Comparison of ENCODE assay signal across 8 cellular contexts in genomic region chr11:3378426-3379423, GRCh38. TPM values are rescaled to one million over a fixed set of nuclear protein-coding genes. Genes with fewer than 3 reads are reported as not detected.
DNase-seq lines count a peak whose midpoint lies in the region; ATAC-seq, FAIRE-seq and TF ChIP-seq lines count a peak whose summit lies in the region.

ZNF195 (minus strand) TSS chr11:3379146; CDS start chr11:3379040, 106 bp downstream.

- POLR2A ChIA-PET in OCI-LY7 (lab: Charles Lee), result interaction anchor here (0.7 to 1.1 kb wide), 4 partner anchors 9 to 41 kb away, joined by 3 to 4 read pairs (median 3); no protein-coding TSS in a partner anchor

- TSS peak; percentile 68 for BruUV-seq in OCI-LY7 (replicated peaks; lab: Mats Ljungman, UMichigan)

- H3K9me3 ChIP-seq in OCI-LY7 (ENCODE audit: low read length) (peaks cover 35% of the 10 kb centered on the region), mononuclear cell (ENCODE audit: low read depth, low read length) (no peaks in the 10 kb centered on the region)

- H3K4me1 ChIP-seq in OCI-LY7 (ENCODE audit: insufficient read depth, low read length, poor library complexity, severe bottlenecking), result peaks cover 19% of the 10 kb centered on the region
- H3K4me1 ChIP-seq in mononuclear cell (ENCODE audit: insufficient read depth, low read length), result peaks cover 23% of the 10 kb centered on the region

- H3K4me2 ChIP-seq in OCI-LY7 (ENCODE audit: low read length), result peak within 1 kb of the TSS; percentile 79

- FAIRE-seq in D721Med (lab: Jason Lieb, UNC), result no peak

- CTCF ChIA-PET in OCI-LY7 (lab: Charles Lee; ENCODE audit: unreplicated experiment), result interaction anchor here (1.2 kb wide), 1 partner anchor 30 kb away, joined by 4 read pairs; no protein-coding TSS in a partner anchor

- peak within 1 kb of the TSS; percentile 47 for H3K27ac ChIP-seq in OCI-LY7 (ENCODE audit: low read depth, low read length, poor library complexity, severe bottlenecking)

- no peaks in the 10 kb centered on the region for H3K27me3 ChIP-seq in mononuclear cell (ENCODE audit: insufficient read depth, low read length)

- H3K4me3 ChIP-seq in OCI-LY7 (ENCODE audit: low read depth, low read length, poor library complexity, severe bottlenecking), result peak within 1 kb of the TSS; percentile 94
- peak within 1 kb of the TSS; percentile 96 for H3K4me3 ChIP-seq in mononuclear cell (ENCODE audit: low read length)

- peaks cover 41% of the 10 kb centered on the region for H3K36me3 ChIP-seq in OCI-LY7 (ENCODE audit: insufficient read depth, low read length)

- H3K79me2 ChIP-seq in OCI-LY7 (ENCODE audit: insufficient read depth, low read depth, low read length), result peaks cover 51% of the 10 kb centered on the region

- DNase-seq in D721Med (ENCODE audit: insufficient read length, low spot score), result peak; percentile 67
- DNase-seq in HuH-7.5 (ENCODE audit: low spot score), result peak; percentile 96
- peak; percentile 99 for DNase-seq in OCI-LY7 (ENCODE audit: low spot score)
- peak; percentile 97 for DNase-seq in activated T-cell treated with anti-CD3 and anti-CD28 coated beads for 1 hour (ENCODE audit: low read depth)
- DNase-seq in epidermal melanocyte (ENCODE audit: insufficient read length, low spot score), result peak; percentile 99
- peak; percentile 95 for DNase-seq in stimulated activated CD8-positive, alpha-beta memory T cell treated with anti-CD3 and anti-CD28 coated beads, Interleukin-4, amount 100 ng/mL, for 1 hour (ENCODE audit: low read depth in 2 of 2, low spot score in 1 of 2)

- intact Hi-C loops in OCI-LY7 (cut with micrococcal nuclease; ENCODE audit: unreplicated experiment), result loop anchor here (5.0 kb wide), 1 partner anchor 44 kb away; no protein-coding TSS in a partner anchor

- peak; percentile 99 for ATAC-seq in GM21526 (IDR thresholded peaks at IDR 0.05; ENCODE audit: low FRiP score, unreplicated experiment)

- H4K20me1 ChIP-seq in OCI-LY7 (ENCODE audit: insufficient read depth, low read length), result no peaks in the 10 kb centered on the region; the same call in 1 of the 2 replicates

- H3K9me2 ChIP-seq in OCI-LY7 (ENCODE audit: insufficient read depth, low read length), result no peaks in the 10 kb centered on the region

- TF ChIP-seq CTCF in D721Med (IDR thresholded peaks at IDR 0.05; ENCODE audit: insufficient read depth, missing control alignments) (no peak), OCI-LY7 (conservative IDR thresholded peaks at IDR 0.05; ENCODE audit: low read length) (no peak)

- peak within 1 kb of the TSS; percentile 85 for H2AFZ ChIP-seq in OCI-LY7 (ENCODE audit: low read length)

RNA-seq across cellular contexts. Expression of gene ZNF195, which starts in this region (rescaled TPM):
- 82.3 and 100 TPM in 2 replicates for total RNA-seq in OCI-LY7 (2014; rRNA removed; shearing (Covaris generic))
- total RNA-seq in OCI-LY7 (2022) (95.1 and 95.7 TPM in 2 replicates), mononuclear cell (15.2 TPM)

Comparison
In these comparisons a context has a peak if more than half of its experiments do, and no peak if none do; other contexts are left out.
1. Peak in every context shown above with its lines: DNase-seq, ATAC-seq, H3K4me3 ChIP-seq and H3K27ac ChIP-seq.